ENCODE assay signal across 9 cellular contexts in the genomic region with DNA sequence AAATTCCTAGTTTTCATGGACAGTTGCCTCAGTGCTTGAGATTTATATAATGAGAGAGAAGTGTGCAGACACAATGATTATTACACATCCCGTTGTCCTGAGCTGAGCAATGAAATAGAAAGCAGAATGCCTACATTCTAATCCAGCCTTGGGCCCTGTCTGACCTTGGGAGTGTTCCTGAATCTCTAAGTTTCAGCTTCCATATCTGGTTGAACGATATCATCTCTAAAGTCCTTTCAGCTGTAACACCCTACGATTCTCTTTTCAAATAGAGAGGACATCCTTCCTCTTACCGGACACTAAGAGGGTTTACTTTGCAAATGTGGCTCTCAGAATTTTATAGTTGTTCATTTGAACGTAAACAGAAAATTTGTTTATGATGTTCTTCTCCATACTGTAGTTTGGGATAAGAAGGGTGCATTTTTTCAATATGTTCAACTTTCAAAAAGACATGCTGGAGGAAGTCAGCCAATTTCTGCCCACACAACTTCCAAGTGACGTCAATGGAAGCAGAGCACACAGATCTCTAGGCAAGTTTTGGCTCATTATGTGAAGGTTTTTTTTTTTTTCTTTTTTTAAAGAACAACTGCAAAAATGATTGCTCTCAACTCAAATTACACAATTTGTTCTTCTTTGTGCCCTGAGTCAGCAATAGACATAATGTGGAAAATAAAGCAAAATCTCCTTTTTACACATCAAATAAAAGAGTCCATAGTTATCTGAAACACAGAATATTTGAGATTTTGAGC. TPM values are rescaled to one million over a fixed set of nuclear protein-coding genes. Genes with fewer than 3 reads are reported as not detected.
DNase-seq lines count a peak whose midpoint lies in the region; ATAC-seq, FAIRE-seq and TF ChIP-seq lines count a peak whose summit lies in the region.
"Had no signal": no experiment of that assay in that cellular context is flagged by ENCODE, and none has a peak within 500 bp of the region (broad histone marks: within the 10 kb centered on the region; RNA-seq: fewer than 3 reads in every experiment).

No MANE protein-coding gene starts in this region.

- no peak for ATAC-seq in HG03342 (IDR thresholded peaks at IDR 0.05; ENCODE audit: unreplicated experiment)

- no peak for FAIRE-seq in GM12892 (lab: Jason Lieb, UNC)

- peaks cover 5 to 9% of the 10 kb centered on the region in 2 donors for H3K4me1 Mint-ChIP-seq in immature natural killer cell

- no peaks in the 10 kb centered on the region for H3K27me3 ChIP-seq in left ventricle myocardium inferior (ENCODE audit: low read depth)

- no peaks in the 10 kb centered on the region for H3K36me3 Mint-ChIP-seq in immature natural killer cell

- H3K4me3 ChIP-seq in left ventricle myocardium inferior (peak overlapping the region; percentile 36), skeletal muscle cell (ENCODE audit: low read depth, low read length) (no peak overlapping the region)

- no peaks in the 10 kb centered on the region for H3K27me3 Mint-ChIP-seq in immature natural killer cell (ENCODE audit: low read depth in 3 of 3)

- no peak overlapping the region for H3K27ac Mint-ChIP-seq in immature natural killer cell

- peaks cover 28% of the 10 kb centered on the region for H3K4me1 ChIP-seq in left ventricle myocardium inferior

- no peak for TF ChIP-seq POLR2A in GM12892 (IDR thresholded peaks at IDR 0.05; ENCODE audit: low read depth, low read length)

- intact Hi-C loops in left ventricle myocardium inferior (cut with micrococcal nuclease) = no loop called here

- peak overlapping the region; percentile 62 for H3K27ac ChIP-seq in angular gyrus (ENCODE audit: low read depth, low read length)
- peak overlapping the region; percentile 82 for H3K27ac ChIP-seq in left ventricle myocardium inferior (replicated peaks)

- peak; percentile 36 for DNase-seq in ELR (ENCODE audit: low read depth)
- DNase-seq in left ventricle myocardium inferior = peak; percentile 48
- peak; percentile 92 for DNase-seq in skeletal muscle cell (ENCODE audit: low read depth)
- no peak for DNase-seq in HPDE6-E6E7 (ENCODE audit: extremely low spot score)
- DNase-seq in immature natural killer cell = no peak
- DNase-seq in GM12892 (ENCODE audit: insufficient read length) = no peak
- DNase-seq: NCI-H345 had no signal

- H3K9me3 Mint-ChIP-seq in immature natural killer cell = no peaks in the 10 kb centered on the region

- no peak for TF ChIP-seq CTCF in left ventricle myocardium inferior (IDR thresholded peaks at IDR 0.05; ENCODE audit: borderline replicate concordance)

- no peaks in the 10 kb centered on the region for H3K36me3 ChIP-seq in left ventricle myocardium inferior

- no peaks in the 10 kb centered on the region for H3K9me3 ChIP-seq in left ventricle myocardium inferior (replicated peaks)

- H3K4me3 Mint-ChIP-seq in immature natural killer cell = no peak overlapping the region

RNA-seq across cellular contexts. Expression of a gene that starts 50.4 kb away (rescaled TPM):
- total RNA-seq in left ventricle myocardium inferior = 12.6 TPM
- under 1 TPM in 1 of 3 donors, not detected in 2; 0.14 TPM for polyA plus RNA-seq in immature natural killer cell
- polyA plus RNA-seq in GM12892 (2012; ENCODE audit: missing spikeins) = 0.04 TPM

Comparison
In these comparisons a context has a peak if more than half of its experiments do, and no peak if none do; other contexts are left out.
1. DNase-seq: peak in ELR (single experiment), left ventricle myocardium inferior (single experiment) and skeletal muscle cell (single experiment); none in HPDE6-E6E7 (single experiment), immature natural killer cell (0 of 3) and GM12892 (single experiment).